In genomic region chr1:204544321-204544720, GRCh38 we compare ENCODE assay signal across 12 cellular contexts. TPM values are rescaled to one million over a fixed set of nuclear protein-coding genes. Genes with fewer than 3 reads are reported as not detected.
DNase-seq lines count a peak whose midpoint lies in the region; ATAC-seq, FAIRE-seq and TF ChIP-seq lines count a peak whose summit lies in the region.
"Had no signal": no experiment of that assay in that cellular context is flagged by ENCODE, and none has a peak within 500 bp of the region (broad histone marks: within the 10 kb centered on the region; RNA-seq: fewer than 3 reads in every experiment).

No MANE protein-coding gene starts in this region.

- DNase-seq in AG08395 (ENCODE audit: low spot score) (peak; percentile 32), RCC 7860 (ENCODE audit: low spot score) (peak; percentile 18), fibroblast of gingiva (ENCODE audit: low read depth) (peak; percentile 21), iPS-NIHi7 (ENCODE audit: extremely low spot score) (no peak), mucosa of gallbladder (ENCODE audit: low spot score) (no peak), Caco-2 (no peak)
- DNase-seq: NCI-H1417 treated with DMSO at 0.1 percent for 48 hours; stimulated activated CD4-positive, alpha-beta T cell treated with anti-CD3 and anti-CD28 coated beads, Interleukin-4, amount 100 ng/mL, for 4 hours had no signal

- H3K4me3 ChIP-seq in Caco-2 (ENCODE audit: low read depth, low read length), result no peak overlapping the region
- H3K4me3 ChIP-seq: coronary artery, HAP-1 had no signal

- peak; percentile 15 for FAIRE-seq in RCC 7860 (lab: Jason Lieb, UNC)

- H3K36me3 ChIP-seq in Caco-2 (ENCODE audit: control insufficient read depth, insufficient read depth, low read length), result peaks cover 3% of the 10 kb centered on the region

- ATAC-seq in GM21529 (IDR thresholded peaks at IDR 0.05; ENCODE audit: unreplicated experiment) (peak; percentile 56), HG02759 (IDR thresholded peaks at IDR 0.05; ENCODE audit: unreplicated experiment) (no peak)

- no peaks in the 10 kb centered on the region for H3K9me3 ChIP-seq in Caco-2
- H3K9me3 ChIP-seq: HAP-1 had no signal

- no peaks in the 10 kb centered on the region for H3K4me1 Mint-ChIP-seq in Caco-2 (ENCODE audit: low read depth, unreplicated experiment)

- H3K27me3 Mint-ChIP-seq in Caco-2 (ENCODE audit: insufficient read depth, unreplicated experiment), result no peaks in the 10 kb centered on the region

- CTCF ChIA-PET in Caco-2 (lab: Charles Lee), result no interaction called here

- no peaks in the 10 kb centered on the region for H3K27me3 ChIP-seq in Caco-2 (replicated peaks; ENCODE audit: control insufficient read depth, insufficient read depth, low read length)

- TF ChIP-seq CTCF in Caco-2 (IDR thresholded peaks at IDR 0.05; ENCODE audit: insufficient read depth in 1 of 2, low read depth in 1 of 2, low read length in 1 of 2, severe bottlenecking in 1 of 2, unreplicated experiment in 1 of 2), result no peak

- no TSS peak for BruUV-seq in Caco-2 (replicated peaks; lab: Mats Ljungman, UMichigan)

- H3K4me3 Mint-ChIP-seq in Caco-2 (ENCODE audit: unreplicated experiment), result no peak overlapping the region

- no peaks in the 10 kb centered on the region for H3K9me3 Mint-ChIP-seq in Caco-2 (ENCODE audit: unreplicated experiment)

- peaks cover 86% of the 10 kb centered on the region for H3K36me3 Mint-ChIP-seq in Caco-2 (ENCODE audit: insufficient read depth, unreplicated experiment)

- no peaks in the 10 kb centered on the region for H3K4me1 ChIP-seq in Caco-2

- POLR2A ChIA-PET in Caco-2 (lab: Charles Lee), result no interaction called here

- intact Hi-C loops in Caco-2 (cut with micrococcal nuclease; ENCODE audit: unreplicated experiment), result no loop called here

- H3K27ac Mint-ChIP-seq in Caco-2 (ENCODE audit: unreplicated experiment), result no peak overlapping the region

RNA-seq across cellular contexts. Expression of gene MDM4, which starts 28.1 kb away (rescaled TPM):
- total RNA-seq in mucosa of gallbladder, result 64.5 TPM
- total RNA-seq in Caco-2 (2022), result 56.5 and 58.9 TPM in 2 replicates

RNA-seq across cellular contexts. Expression of gene PIK3C2B, which starts 49.7 kb away (rescaled TPM):
- total RNA-seq in mucosa of gallbladder (64.6 TPM), Caco-2 (2022) (24.7 and 28.5 TPM in 2 replicates)

Comparison
In these comparisons a context has a peak if more than half of its experiments do, and no peak if none do; other contexts are left out.
1. DNase-seq: peak in AG08395 (single experiment), RCC 7860 (single experiment) and fibroblast of gingiva (single experiment); none in iPS-NIHi7 (single experiment), mucosa of gallbladder (single experiment) and Caco-2 (0 of 2).